In genomic region chr10:33249659-33250058, GRCh38 we compare ENCODE assay signal across 15 cellular contexts.
DNase-seq lines count a peak whose midpoint lies in the region; ATAC-seq, FAIRE-seq and TF ChIP-seq lines count a peak whose summit lies in the region.
"Had no signal": no experiment of that assay in that cellular context is flagged by ENCODE, and none has a peak within 500 bp of the region (broad histone marks: within the 10 kb centered on the region; RNA-seq: fewer than 3 reads in every experiment).

No MANE protein-coding gene starts in this region.

- H3K9me3 ChIP-seq in keratinocyte (ENCODE audit: control insufficient read depth, low read depth, low read length) (no peaks in the 10 kb centered on the region), subcutaneous abdominal adipose tissue (ENCODE audit: control insufficient read depth in 5 of 5, low read length in 5 of 5) (no peaks in the 10 kb centered on the region)
- H3K9me3 ChIP-seq: neutrophil, tibial artery had no signal

- H3K4me1 Mint-ChIP-seq in activated T-cell treated with anti-CD3 and anti-CD28 coated beads, Interleukin-2, amount 50 U/mL, for 4 hours (ENCODE audit: low read depth), result peaks cover 70% of the 10 kb centered on the region
- peaks cover 76% of the 10 kb centered on the region for H3K4me1 Mint-ChIP-seq in activated T-helper 2 cell treated with anti-CD3 and anti-CD28 coated beads, Interferon-gamma antibody, Interleukin-2, Interleukin-4, amounts not matched to agents 10 μg/mL and 5 μg/mL and 100 μg/mL, durations not matched to agents 14 hours and 24 hours and 36 hours (ENCODE audit: low read depth)

- H3K27ac ChIP-seq in keratinocyte (ENCODE audit: control insufficient read depth, insufficient read depth, low read length) (peak overlapping the region; percentile 71), subcutaneous abdominal adipose tissue (ENCODE audit: low read depth, low read length) (peak overlapping the region; percentile 75)
- H3K27ac ChIP-seq: neutrophil, tibial artery, VCaP had no signal

- H3K4me1 ChIP-seq in keratinocyte (ENCODE audit: control insufficient read depth, extremely low read depth, insufficient read depth, low read length), result peaks cover 47% of the 10 kb centered on the region
- H3K4me1 ChIP-seq in subcutaneous abdominal adipose tissue (ENCODE audit: control insufficient read depth in 5 of 5, insufficient read depth in 5 of 5, low read length in 5 of 5), result peaks cover 0 to 85% (median 15%) of the 10 kb centered on the region in 5 donors

- no peak for ATAC-seq in activated T-cell treated with anti-CD3 and anti-CD28 coated beads, Interleukin-2, amount 50 U/mL, for 4 hours
- no peak for ATAC-seq in GM18505 (IDR thresholded peaks at IDR 0.05; ENCODE audit: unreplicated experiment)
- ATAC-seq: GM12878, left colon had no signal

- peaks cover 7% of the 10 kb centered on the region for H3K79me2 ChIP-seq in keratinocyte (ENCODE audit: control insufficient read depth, insufficient read depth, low read length)

- no peak for DNase-seq in activated T-cell treated with anti-CD3 and anti-CD28 coated beads, Interleukin-2, amount 50 U/mL, for 4 hours
- no peak for DNase-seq in activated T-cell treated with anti-CD3 and anti-CD28 coated beads for 4 hours
- DNase-seq in activated T-helper 2 cell treated with anti-CD3 and anti-CD28 coated beads, Interferon-gamma antibody, Interleukin-2, Interleukin-4, amounts not matched to agents 10 μg/mL and 5 μg/mL and 100 μg/mL, durations not matched to agents 14 hours and 24 hours and 36 hours (ENCODE audit: low spot score), result no peak
- DNase-seq in keratinocyte (ENCODE audit: low read depth, low spot score), result no peak
- no peak for DNase-seq in head of caudate nucleus
- DNase-seq in GF-D8 (lab: John Stamatoyannopoulos, UW), result no peak
- DNase-seq: left colon, NCI-H2081, NCI-H82, tibial artery had no signal

- H3K4me3 ChIP-seq in keratinocyte (ENCODE audit: control insufficient read depth in 2 of 3, extremely low read depth in 1 of 3, insufficient read depth in 2 of 3, low read depth in 1 of 3, low read length in 3 of 3) (no peak overlapping the region), subcutaneous abdominal adipose tissue (ENCODE audit: low read depth in 1 of 5, low read length in 5 of 5) (no peak overlapping the region)
- H3K4me3 ChIP-seq: GM12878, tibial artery had no signal

- no peaks in the 10 kb centered on the region for H4K20me1 ChIP-seq in keratinocyte (ENCODE audit: control insufficient read depth, extremely low read depth, insufficient read depth, low read length)

- H3K36me3 ChIP-seq in keratinocyte (ENCODE audit: control insufficient read depth in 2 of 2, extremely low read depth in 1 of 2, insufficient read depth in 2 of 2, low read length in 2 of 2), result peaks cover 5 to 23% of the 10 kb centered on the region in 2 experiments
- peaks cover 57 to 83% (median 62%) of the 10 kb centered on the region in 5 donors for H3K36me3 ChIP-seq in subcutaneous abdominal adipose tissue (ENCODE audit: control insufficient read depth in 5 of 5, insufficient read depth in 5 of 5, low read length in 5 of 5)
- H3K36me3 ChIP-seq: neutrophil had no signal

- H3K9ac ChIP-seq in keratinocyte (ENCODE audit: control insufficient read depth, extremely low read depth, insufficient read depth, low read length) (no peak overlapping the region), subcutaneous abdominal adipose tissue (ENCODE audit: low read length in 5 of 5) (no peak overlapping the region)

- TF ChIP-seq CTCF in keratinocyte (optimal IDR thresholded peaks at IDR 0.05 in 1 of 3, IDR thresholded peaks at IDR 0.05 in 1 of 3, conservative IDR thresholded peaks at IDR 0.05 in 1 of 3; ENCODE audit: extremely low read depth in 1 of 3, insufficient read depth in 2 of 3, low read length in 3 of 3), result no peak

- H3K9me3 Mint-ChIP-seq in activated T-cell treated with anti-CD3 and anti-CD28 coated beads, Interleukin-2, amount 50 U/mL, for 4 hours, result peaks cover 3% of the 10 kb centered on the region
- peaks cover 21% of the 10 kb centered on the region for H3K9me3 Mint-ChIP-seq in activated T-helper 2 cell treated with anti-CD3 and anti-CD28 coated beads, Interferon-gamma antibody, Interleukin-2, Interleukin-4, amounts not matched to agents 10 μg/mL and 5 μg/mL and 100 μg/mL, durations not matched to agents 14 hours and 24 hours and 36 hours

- no peak overlapping the region for H3K4me2 ChIP-seq in keratinocyte (ENCODE audit: control insufficient read depth, extremely low read depth, insufficient read depth, low read depth, low read length)

- no peaks in the 10 kb centered on the region for H3K36me3 Mint-ChIP-seq in activated T-cell treated with anti-CD3 and anti-CD28 coated beads, Interleukin-2, amount 50 U/mL, for 4 hours (ENCODE audit: insufficient read depth)
- H3K36me3 Mint-ChIP-seq in activated T-helper 2 cell treated with anti-CD3 and anti-CD28 coated beads, Interferon-gamma antibody, Interleukin-2, Interleukin-4, amounts not matched to agents 10 μg/mL and 5 μg/mL and 100 μg/mL, durations not matched to agents 14 hours and 24 hours and 36 hours (ENCODE audit: low read depth), result peaks cover 37% of the 10 kb centered on the region

- H3K27me3 ChIP-seq in keratinocyte (ENCODE audit: control insufficient read depth, extremely low read depth, insufficient read depth, low read length), result no peaks in the 10 kb centered on the region
- H3K27me3 ChIP-seq in subcutaneous abdominal adipose tissue (ENCODE audit: control insufficient read depth in 5 of 5, insufficient read depth in 4 of 5, low read length in 5 of 5), result no peaks in the 10 kb centered on the region
- H3K27me3 ChIP-seq: neutrophil, tibial artery had no signal

- dilution Hi-C loops in keratinocyte (cut with MboI; ENCODE audit: extremely low pct_ligation_motif_present, low sequenced_read_pairs), result no loop called here

- H2AFZ ChIP-seq in keratinocyte (ENCODE audit: control insufficient read depth, low read length), result no peak overlapping the region

- intact Hi-C loops in activated T-helper 2 cell treated with anti-CD3 and anti-CD28 coated beads, Interferon-gamma antibody, Interleukin-2, Interleukin-4, amounts not matched to agents 10 μg/mL and 5 μg/mL and 100 μg/mL, durations not matched to agents 14 hours and 24 hours and 36 hours (cut with micrococcal nuclease), result loop anchor here (5.0 to 10.0 kb wide), 3 partner anchors 57 to 1095 kb away; no protein-coding TSS in a partner anchor
- intact Hi-C loops in head of caudate nucleus (cut with DNase I), result no loop called here

- peak overlapping the region; percentile 33 for H3K4me3 Mint-ChIP-seq in activated T-cell treated with anti-CD3 and anti-CD28 coated beads, Interleukin-2, amount 50 U/mL, for 4 hours
- peak overlapping the region; percentile 43 for H3K4me3 Mint-ChIP-seq in activated T-helper 2 cell treated with anti-CD3 and anti-CD28 coated beads, Interferon-gamma antibody, Interleukin-2, Interleukin-4, amounts not matched to agents 10 μg/mL and 5 μg/mL and 100 μg/mL, durations not matched to agents 14 hours and 24 hours and 36 hours (ENCODE audit: low read depth)

- FAIRE-seq in keratinocyte (lab: Jason Lieb, UNC), result no peak
- FAIRE-seq: GM12878 had no signal

- no peak for TF ChIP-seq POLR2A in GM18505 (IDR thresholded peaks at IDR 0.05; ENCODE audit: borderline replicate concordance, extremely low read depth, insufficient read depth, insufficient read length)

- H3K27me3 Mint-ChIP-seq in activated T-cell treated with anti-CD3 and anti-CD28 coated beads, Interleukin-2, amount 50 U/mL, for 4 hours (ENCODE audit: low read depth), result peaks cover 2% of the 10 kb centered on the region
- H3K27me3 Mint-ChIP-seq in activated T-helper 2 cell treated with anti-CD3 and anti-CD28 coated beads, Interferon-gamma antibody, Interleukin-2, Interleukin-4, amounts not matched to agents 10 μg/mL and 5 μg/mL and 100 μg/mL, durations not matched to agents 14 hours and 24 hours and 36 hours (ENCODE audit: low read depth), result peaks cover 31% of the 10 kb centered on the region

- H3K27ac Mint-ChIP-seq in activated T-helper 2 cell treated with anti-CD3 and anti-CD28 coated beads, Interferon-gamma antibody, Interleukin-2, Interleukin-4, amounts not matched to agents 10 μg/mL and 5 μg/mL and 100 μg/mL, durations not matched to agents 14 hours and 24 hours and 36 hours, result no peak overlapping the region

- no peaks in the 10 kb centered on the region for H3K9me1 ChIP-seq in keratinocyte (ENCODE audit: control insufficient read depth, extremely low read depth, insufficient read depth, low read length)
